ENCODE assay signal across 31 cellular contexts in the genomic region with DNA sequence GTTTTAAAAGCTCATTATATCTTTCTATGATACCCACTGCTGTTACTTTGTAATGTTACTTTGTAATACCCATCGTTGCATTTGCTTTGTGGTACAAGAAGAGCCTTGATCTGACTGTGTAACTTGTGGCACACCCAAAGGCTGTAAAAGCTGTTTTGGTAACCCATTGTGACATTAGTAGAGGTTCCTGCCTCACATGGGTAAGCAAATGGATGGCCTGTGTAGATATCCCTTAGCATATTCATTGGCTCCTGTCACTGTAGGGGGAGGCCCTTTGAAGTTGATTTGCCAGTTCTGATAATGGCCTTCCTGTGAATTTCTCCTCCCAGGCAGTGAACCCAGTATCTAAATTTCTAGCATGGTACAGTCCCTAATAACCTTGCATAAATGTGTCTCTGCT. TPM values are rescaled to one million over a fixed set of nuclear protein-coding genes. Genes with fewer than 3 reads are reported as not detected.
"Had no signal": no experiment of that assay in that cellular context is flagged by ENCODE, and none has a peak within 500 bp of the region (broad histone marks: within the 10 kb centered on the region; RNA-seq: fewer than 3 reads in every experiment).

No MANE protein-coding gene starts in this region.

- H3K4me3 ChIP-seq: coronary artery, dorsolateral prefrontal cortex, esophagus squamous epithelium, gastrocnemius medialis, heart right ventricle, left lung, lower lobe of right lung had no signal

- H3K4me1 ChIP-seq: esophagus squamous epithelium, gastrocnemius medialis, heart right ventricle, left lung, lower lobe of right lung had no signal

- H3K27me3 ChIP-seq: dorsolateral prefrontal cortex, esophagus squamous epithelium, gastrocnemius medialis, left lung had no signal

- H3K9me3 ChIP-seq: esophagus squamous epithelium, gastrocnemius medialis, left lung, lower lobe of right lung had no signal

- ATAC-seq: esophagus mucosa, gastrocnemius medialis, heart right ventricle, left lung, left ventricle myocardium superior, lower lobe of right lung had no signal

- H3K27ac ChIP-seq: coronary artery, dorsolateral prefrontal cortex, epithelial cell of prostate, esophagus squamous epithelium, gastrocnemius medialis, heart right ventricle, left lung, lower lobe of right lung had no signal

- FAIRE-seq: colon, endometrium, islet of Langerhans, keratinocyte had no signal

- DNase-seq: dermis blood vessel endothelial cell; dorsolateral prefrontal cortex; effector CD4-positive, alpha-beta T cell; effector memory CD4-positive, alpha-beta T cell; erythroblast; esophagus squamous epithelium; foreskin fibroblast; foreskin melanocyte; gastrocnemius medialis; glutamatergic neuron; head of caudate nucleus; heart right ventricle; hippocampal formation; left lung; left ventricle myocardium superior; lower lobe of right lung; mesenchymal stem cell had no signal

- H3K36me3 ChIP-seq: esophagus squamous epithelium, gastrocnemius medialis, heart right ventricle, left lung, lower lobe of right lung had no signal

RNA-seq across cellular contexts. Expression of gene SPATA31C1, which starts 40.8 kb away (rescaled TPM):
- total RNA-seq: cerebellum, dermis blood vessel endothelial cell, esophagus mucosa, esophagus squamous epithelium, gastrocnemius medialis, glomerular endothelial cell, heart right ventricle, kidney epithelial cell, left lung, left ventricle myocardium superior, lower leg skin, lower lobe of right lung, lung microvascular endothelial cell, mesenteric fat pad, mucosa of gallbladder had no signal
- polyA plus RNA-seq: heart right ventricle, keratinocyte had no signal
